Comparison of ENCODE assay signal across 15 cellular contexts in genomic region chr2:133940134-133940533, GRCh38.
DNase-seq lines count a peak whose midpoint lies in the region; TF ChIP-seq lines count a peak whose summit lies in the region.
"Had no signal": no experiment of that assay in that cellular context is flagged by ENCODE, and none has a peak within 500 bp of the region (broad histone marks: within the 10 kb centered on the region; RNA-seq: fewer than 3 reads in every experiment).

No MANE protein-coding gene starts in this region.

- DNase-seq in NCI-H345 (lab: John Stamatoyannopoulos, UW) (peak; percentile 1), NCI-H345 treated with DMSO at 0.1 percent for 48 hours (lab: John Stamatoyannopoulos, UW; ENCODE audit: unreplicated experiment) (no peak), H7 (peak; percentile 16), endodermal cell (peak; percentile 77), neural progenitor cell (ENCODE audit: low spot score) (no peak), mesenteric fat pad (ENCODE audit: low spot score) (no peak), T-helper 9 cell (no peak)
- DNase-seq: BE2C; CD4-positive, alpha-beta memory T cell; DND-41; GF-D8; HCEC 1CT; HFFc6 had no signal

- no peaks in the 10 kb centered on the region for H3K79me2 ChIP-seq in neural progenitor cell (ENCODE audit: low read depth)

- H3F3A ChIP-seq in neural progenitor cell (ENCODE audit: low read depth): no peaks in the 10 kb centered on the region

- H3K27me3 Mint-ChIP-seq in endodermal cell (ENCODE audit: insufficient read depth): peaks cover 7% of the 10 kb centered on the region
- H3K27me3 Mint-ChIP-seq in neural progenitor cell (ENCODE audit: insufficient read depth, low read depth): peaks cover 2% of the 10 kb centered on the region

- H3K36me3 Mint-ChIP-seq in endodermal cell (ENCODE audit: low read depth) (no peaks in the 10 kb centered on the region), neural progenitor cell (no peaks in the 10 kb centered on the region)
- H3K36me3 Mint-ChIP-seq: CD4-positive, alpha-beta memory T cell had no signal

- no peaks in the 10 kb centered on the region for H3K9me3 Mint-ChIP-seq in endodermal cell
- no peaks in the 10 kb centered on the region for H3K9me3 Mint-ChIP-seq in neural progenitor cell
- H3K9me3 Mint-ChIP-seq: CD4-positive, alpha-beta memory T cell; HFFc6 had no signal

- H3K4me3 Mint-ChIP-seq in endodermal cell (no peak overlapping the region), neural progenitor cell (no peak overlapping the region)
- H3K4me3 Mint-ChIP-seq: CD4-positive, alpha-beta memory T cell; HFFc6 had no signal

- no peaks in the 10 kb centered on the region for H3K27me3 ChIP-seq in H7 (ENCODE audit: control insufficient read depth, insufficient read depth, low read length)
- no peaks in the 10 kb centered on the region for H3K27me3 ChIP-seq in endodermal cell (ENCODE audit: control insufficient read depth, insufficient read depth, low read length, poor library complexity, severe bottlenecking)
- H3K27me3 ChIP-seq in neural progenitor cell: no peaks in the 10 kb centered on the region
- H3K27me3 ChIP-seq: BE2C had no signal

- no peak overlapping the region for H3K4me2 ChIP-seq in neural progenitor cell
- H3K4me2 ChIP-seq: A549 had no signal

- H3K27ac Mint-ChIP-seq in endodermal cell: no peak overlapping the region
- H3K27ac Mint-ChIP-seq in neural progenitor cell: no peak overlapping the region
- H3K27ac Mint-ChIP-seq: CD4-positive, alpha-beta memory T cell; HFFc6 had no signal

- H3K9me3 ChIP-seq in endodermal cell (ENCODE audit: control insufficient read depth, low read length): no peaks in the 10 kb centered on the region
- no peaks in the 10 kb centered on the region for H3K9me3 ChIP-seq in neural progenitor cell (ENCODE audit: low read depth)
- H3K9me3 ChIP-seq: A549, BE2C had no signal

- H3K4me1 Mint-ChIP-seq in endodermal cell: peaks cover 19% of the 10 kb centered on the region
- peaks cover 6% of the 10 kb centered on the region for H3K4me1 Mint-ChIP-seq in neural progenitor cell
- H3K4me1 Mint-ChIP-seq: CD4-positive, alpha-beta memory T cell had no signal

- H3K9ac ChIP-seq in endodermal cell (ENCODE audit: extremely low read depth, low read length, poor library complexity, severe bottlenecking) (no peak overlapping the region), neural progenitor cell (no peak overlapping the region)

- H3K4me3 ChIP-seq in H7 (ENCODE audit: insufficient read depth, low read depth, low read length) (no peak overlapping the region), endodermal cell (ENCODE audit: low read length) (no peak overlapping the region), neural progenitor cell (no peak overlapping the region)
- H3K4me3 ChIP-seq: A549 had no signal

- no peak for TF ChIP-seq CTCF in endodermal cell (conservative IDR thresholded peaks at IDR 0.05)
- TF ChIP-seq CTCF in neural progenitor cell (IDR thresholded peaks at IDR 0.05): no peak

- peak overlapping the region; percentile 8 for H2AFZ ChIP-seq in neural progenitor cell (replicated peaks)

- H3K36me3 ChIP-seq in H7 (replicated peaks; ENCODE audit: control insufficient read depth, insufficient read depth, low read length) (no peaks in the 10 kb centered on the region), endodermal cell (ENCODE audit: control insufficient read depth, insufficient read depth, low read length) (no peaks in the 10 kb centered on the region), neural progenitor cell (no peaks in the 10 kb centered on the region)
- H3K36me3 ChIP-seq: BE2C had no signal

- no peak overlapping the region for H3K27ac ChIP-seq in endodermal cell (ENCODE audit: low read depth, low read length)
- no peak overlapping the region for H3K27ac ChIP-seq in neural progenitor cell
- H3K27ac ChIP-seq: A549, C4-2B had no signal

- no peaks in the 10 kb centered on the region for H3K4me1 ChIP-seq in endodermal cell (ENCODE audit: control insufficient read depth, insufficient read depth, low read length)
- peaks cover 19% of the 10 kb centered on the region for H3K4me1 ChIP-seq in neural progenitor cell
- H3K4me1 ChIP-seq: A549, BE2C had no signal

- no peaks in the 10 kb centered on the region for H4K20me1 ChIP-seq in neural progenitor cell (ENCODE audit: low read depth)

Comparison
In these comparisons a context has a peak if more than half of its experiments do, and no peak if none do; other contexts are left out.
1. DNase-seq: peak in NCI-H345 (single experiment), H7 (single experiment) and endodermal cell (single experiment); none in NCI-H345 treated with DMSO at 0.1 percent for 48 hours (single experiment), neural progenitor cell (single experiment), mesenteric fat pad (single experiment) and T-helper 9 cell (single experiment).